8 cellular contexts compared by ENCODE assay signal in genomic region chr12:48851883-48852733, GRCh38. TPM values are rescaled to one million over a fixed set of nuclear protein-coding genes. Genes with fewer than 3 reads are reported as not detected.
A peak's percentile ranks its signal among the peaks of the same experiment; 100 is the strongest.
DNase-seq lines count a peak whose midpoint lies in the region; ATAC-seq, FAIRE-seq and TF ChIP-seq lines count a peak whose summit lies in the region.

Gene DDX23, minus strand, starts transcription at chr12:48852163. Its CDS starts 6,381 bp downstream, at chr12:48845782.

- peak within 1 kb of the TSS; percentile 95 for H3K9ac ChIP-seq in iPS-20b (ENCODE audit: low read depth, low read length)

- peaks cover 17% of the 10 kb centered on the region for H3K4me1 ChIP-seq in ACC112 (ENCODE audit: control insufficient read depth, insufficient read depth, low read length, unreplicated experiment)
- no peaks in the 10 kb centered on the region for H3K4me1 ChIP-seq in breast epithelium
- H3K4me1 ChIP-seq in iPS-20b (ENCODE audit: insufficient read depth, low read length), result peaks cover 9% of the 10 kb centered on the region; the same call in 1 of the 2 replicates
- peaks cover 0 to 2% of the 10 kb centered on the region in 2 donors for H3K4me1 ChIP-seq in small intestine (ENCODE audit: control insufficient read depth in 2 of 2, insufficient read depth in 1 of 2, low read depth in 1 of 2, low read length in 1 of 2)

- WGBS in small intestine, 3 donors, result 0% methylated on average over 51 to 53 of the region's 53 CpGs

- no peaks in the 10 kb centered on the region for H3K9me3 ChIP-seq in breast epithelium
- H3K9me3 ChIP-seq in iPS-20b (ENCODE audit: insufficient read depth, low read depth, low read length), result no peaks in the 10 kb centered on the region
- no peaks in the 10 kb centered on the region for H3K9me3 ChIP-seq in small intestine (ENCODE audit: control insufficient read depth, low read depth)

- peak; percentile 70 for TF ChIP-seq POLR2A in breast epithelium (IDR thresholded peaks at IDR 0.05)

- H3K4me3 ChIP-seq in ACC112 (ENCODE audit: low read depth, low read length), result peak within 1 kb of the TSS; percentile 100
- H3K4me3 ChIP-seq in breast epithelium, result peak within 1 kb of the TSS; percentile 74 to 88 (median 85)
- peak within 1 kb of the TSS; percentile 77 for H3K4me3 ChIP-seq in iPS-20b (ENCODE audit: low read length)
- H3K4me3 ChIP-seq in small intestine (ENCODE audit: low read depth in 1 of 2, low read length in 2 of 2), result peak within 1 kb of the TSS; percentile 82 to 84

- peak within 1 kb of the TSS; percentile 66 for H3K27ac ChIP-seq in ACC112 (ENCODE audit: low read depth, low read length)
- peak within 1 kb of the TSS; percentile 97 for H3K27ac ChIP-seq in VCaP
- peak within 1 kb of the TSS; percentile 88 to 92 for H3K27ac ChIP-seq in breast epithelium
- H3K27ac ChIP-seq in iPS-20b (ENCODE audit: low read length), result peak within 1 kb of the TSS; percentile 76
- peak within 1 kb of the TSS; percentile 71 to 93 for H3K27ac ChIP-seq in small intestine (ENCODE audit: low read depth in 1 of 2, low read length in 1 of 2)

- peak within 1 kb of the TSS; percentile 99 for H2AFZ ChIP-seq in ACC112 (ENCODE audit: low read length, unreplicated experiment)

- H3K79me2 ChIP-seq in ACC112 (ENCODE audit: control insufficient read depth, insufficient read depth, low read length, unreplicated experiment), result peaks cover 50% of the 10 kb centered on the region

- H3K36me3 ChIP-seq in ACC112 (ENCODE audit: insufficient read depth, low read length) (no peaks in the 10 kb centered on the region), breast epithelium (no peaks in the 10 kb centered on the region), iPS-20b (ENCODE audit: insufficient read depth, low read depth, low read length) (peaks cover 3% of the 10 kb centered on the region; the same call in 1 of the 2 replicates), small intestine (ENCODE audit: control insufficient read depth in 2 of 2, insufficient read depth in 2 of 2, low read length in 2 of 2) (no peaks in the 10 kb centered on the region)

- ATAC-seq in GM18870 (IDR thresholded peaks at IDR 0.05; ENCODE audit: unreplicated experiment) (peak; percentile 90), HG03135 (IDR thresholded peaks at IDR 0.05; ENCODE audit: unreplicated experiment) (peak; percentile 97)

- DNase-seq in NCI-H2196 treated with DMSO at 0.1 percent for 48 hours (lab: John Stamatoyannopoulos, UW; ENCODE audit: unreplicated experiment) (peak; percentile 94), breast epithelium (ENCODE audit: low spot score in 2 of 2) (peak; percentile 93 to 95), small intestine (peak; percentile 98)

- H3K27me3 ChIP-seq in ACC112 (ENCODE audit: insufficient read depth, low read length), result no peaks in the 10 kb centered on the region
- H3K27me3 ChIP-seq in breast epithelium, result no peaks in the 10 kb centered on the region
- no peaks in the 10 kb centered on the region for H3K27me3 ChIP-seq in iPS-20b (ENCODE audit: insufficient read depth, low read length)
- no peaks in the 10 kb centered on the region for H3K27me3 ChIP-seq in small intestine (ENCODE audit: control insufficient read depth in 2 of 2, insufficient read depth in 2 of 2, low read length in 2 of 2)

- no peak for FAIRE-seq in small intestine (lab: Jason Lieb, UNC)

- no peak for TF ChIP-seq CTCF in VCaP (conservative IDR thresholded peaks at IDR 0.05)
- no peak for TF ChIP-seq CTCF in breast epithelium (IDR thresholded peaks at IDR 0.05)

- intact Hi-C loops in breast epithelium (cut with DNase I; ENCODE audit: low total_unique reads), result no loop called here

RNA-seq across cellular contexts. Expression of gene DDX23, which starts in this region (rescaled TPM):
- 10 to 100 TPM; 65.4 to 89.9 (median 76.0) TPM for total RNA-seq in breast epithelium
- polyA plus RNA-seq in small intestine, result 10 to 100 TPM; 53.2 to 59.3 (median 55.0) TPM

Comparison
In these comparisons a context has a peak if more than half of its experiments do, and no peak if none do; other contexts are left out.
1. Peak in every context shown above with its lines: DNase-seq, ATAC-seq, H3K4me3 ChIP-seq and H3K27ac ChIP-seq.